In the genomic region with DNA sequence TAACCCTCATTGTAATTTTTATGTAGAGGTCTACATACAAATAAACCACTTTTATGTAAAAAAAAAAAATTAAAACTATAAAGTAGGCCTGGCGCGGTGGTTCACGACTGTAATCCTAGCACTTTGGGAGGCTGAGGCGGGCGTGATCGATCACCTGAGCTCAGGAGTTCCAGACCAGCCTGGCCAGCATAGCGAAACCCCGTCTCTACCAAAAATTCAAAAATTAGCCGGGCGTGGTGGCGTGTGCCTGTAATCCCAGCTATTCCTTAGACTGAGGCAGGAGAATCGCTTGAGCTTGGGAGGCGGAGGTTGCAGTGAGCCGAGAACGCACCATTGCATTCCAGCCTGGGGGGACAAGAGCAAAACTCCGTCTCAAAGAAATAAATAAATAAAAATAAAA, we compare ENCODE assay signal across 10 cellular contexts. TPM values are rescaled to one million over a fixed set of nuclear protein-coding genes. Genes with fewer than 3 reads are reported as not detected.
DNase-seq lines count a peak whose midpoint lies in the region; ATAC-seq and TF ChIP-seq lines count a peak whose summit lies in the region.
"Had no signal": no experiment of that assay in that cellular context is flagged by ENCODE, and none has a peak within 500 bp of the region (broad histone marks: within the 10 kb centered on the region; RNA-seq: fewer than 3 reads in every experiment).

No MANE protein-coding gene starts in this region.

- no peak overlapping the region for H3K18ac ChIP-seq in trophoblast cell (ENCODE audit: low read length)

- H3K27ac ChIP-seq in Panc1 (ENCODE audit: low read length) (peak overlapping the region; percentile 88), epithelial cell of prostate (peak overlapping the region; percentile 66), trophoblast cell (ENCODE audit: low read depth, low read length) (no peak overlapping the region)

- DNase-seq in Panc1 (ENCODE audit: low read depth, low spot score) (no peak), epithelial cell of prostate (ENCODE audit: low read depth, low spot score) (no peak), trophoblast cell (no peak), DMS 273 treated with DMSO at 0.1 percent for 48 hours (lab: John Stamatoyannopoulos, UW) (no peak)
- no peak for DNase-seq in stimulated activated CD4-positive, alpha-beta T cell treated with anti-CD3 and anti-CD28 coated beads, Interleukin-4, amount 100 ng/mL, for 1 hour

- H3K36me3 ChIP-seq in ES-I3 (ENCODE audit: insufficient read depth, low read length) (peaks cover 5% of the 10 kb centered on the region; the same call in 1 of the 2 replicates), Panc1 (ENCODE audit: control insufficient read depth, insufficient read depth, low read length) (peaks cover 10% of the 10 kb centered on the region), trophoblast cell (ENCODE audit: control insufficient read depth in 1 of 2, insufficient read depth in 2 of 2, low read length in 2 of 2) (peaks cover 7 to 8% of the 10 kb centered on the region in 2 experiments)

- H2BK12ac ChIP-seq in trophoblast cell (ENCODE audit: low read length) = no peak overlapping the region

- peaks cover 7% of the 10 kb centered on the region for H3K79me1 ChIP-seq in trophoblast cell (ENCODE audit: low read length)

- H3K79me2 ChIP-seq in trophoblast cell (ENCODE audit: control insufficient read depth, insufficient read depth, low read length, poor library complexity) = peaks cover 9% of the 10 kb centered on the region

- intact Hi-C loops in Panc1 (cut with micrococcal nuclease; ENCODE audit: unreplicated experiment) = no loop called here

- no peak overlapping the region for H3K14ac ChIP-seq in trophoblast cell (ENCODE audit: low read length)

- no peak overlapping the region for H2AK5ac ChIP-seq in trophoblast cell (ENCODE audit: low read length)

- no peaks in the 10 kb centered on the region for H3K27me3 ChIP-seq in Panc1 (ENCODE audit: control insufficient read depth, insufficient read depth, low read length)
- no peaks in the 10 kb centered on the region for H3K27me3 ChIP-seq in trophoblast cell (ENCODE audit: insufficient read depth, low read length)

- no peak for TF ChIP-seq CTCF in Panc1 (IDR thresholded peaks at IDR 0.05)

- H4K8ac ChIP-seq in trophoblast cell (ENCODE audit: low read depth, low read length) = peak overlapping the region; percentile 55

- H3K4me1 ChIP-seq in ES-I3 (ENCODE audit: insufficient read depth, low read length) = no peaks in the 10 kb centered on the region; the same call in 1 of the 2 replicates
- peaks cover 42% of the 10 kb centered on the region for H3K4me1 ChIP-seq in Panc1 (ENCODE audit: control insufficient read depth, insufficient read depth, low read length)
- H3K4me1 ChIP-seq in trophoblast cell (ENCODE audit: control insufficient read depth in 1 of 2, insufficient read depth in 2 of 2, low read length in 2 of 2) = peaks cover 4 to 10% of the 10 kb centered on the region in 2 experiments

- ATAC-seq in Panc1 (peak; percentile 6), HG02623 (IDR thresholded peaks at IDR 0.05; ENCODE audit: unreplicated experiment) (no peak), GM18861 (IDR thresholded peaks at IDR 0.05; ENCODE audit: unreplicated experiment) (no peak)

- POLR2A ChIA-PET in Panc1 (lab: Charles Lee) = interaction anchor here (0.6 to 1.0 kb wide), 3 partner anchors 13 to 20 kb away, joined by 3 to 5 read pairs (median 3); no protein-coding TSS in a partner anchor

- H2AFZ ChIP-seq in trophoblast cell (ENCODE audit: insufficient read depth, low read length, poor library complexity) = no peak overlapping the region

- in situ Hi-C loops in Panc1 (cut with HindIII; ENCODE audit: low pct_unique_long_range_greater_than_20kb, low sequenced_read_pairs) = no loop called here

- CTCF ChIA-PET in Panc1 (lab: Charles Lee) = interaction anchor here (1.2 kb wide), 1 partner anchor 29 kb away, joined by 6 read pairs; a partner anchor contains a TSS

- H3K9ac ChIP-seq in ES-I3 (ENCODE audit: low read depth, low read length) = peak overlapping the region; percentile 65
- no peak overlapping the region for H3K9ac ChIP-seq in trophoblast cell (ENCODE audit: low read length)

- H4K12ac ChIP-seq in trophoblast cell (ENCODE audit: low read depth, low read length) = no peak overlapping the region

- peak overlapping the region; percentile 67 to 85 for H3K4me3 ChIP-seq in Panc1 (ENCODE audit: low read depth in 2 of 2, low read length in 2 of 2)
- H3K4me3 ChIP-seq in trophoblast cell (ENCODE audit: low read depth, low read length) = no peak overlapping the region

- no peak overlapping the region for H4K91ac ChIP-seq in trophoblast cell (ENCODE audit: low read depth, low read length)

- no peak overlapping the region for H2BK5ac ChIP-seq in trophoblast cell (ENCODE audit: low read depth, low read length, poor library complexity)

- peak overlapping the region; percentile 48 for H3K4me2 ChIP-seq in trophoblast cell (ENCODE audit: low read length)

- no TSS peak for BruUV-seq in Panc1 (replicated peaks; lab: Mats Ljungman, UMichigan)

- no peak overlapping the region for H2BK120ac ChIP-seq in trophoblast cell (ENCODE audit: insufficient read depth, low read length, poor library complexity)

- WGBS in trophoblast cell (ENCODE audit: extremely low coverage, insufficient coverage, insufficient read length) = no CpG with 5 or more reads among the region's 16 CpGs

- H3K9me3 ChIP-seq in ES-I3 (ENCODE audit: control insufficient read depth, insufficient read depth, low read length) = no peaks in the 10 kb centered on the region
- no peaks in the 10 kb centered on the region for H3K9me3 ChIP-seq in Panc1 (ENCODE audit: control insufficient read depth, insufficient read depth, low read depth, low read length)
- H3K9me3 ChIP-seq in trophoblast cell (ENCODE audit: insufficient read depth, low read depth, low read length) = peaks cover 2% of the 10 kb centered on the region

- no peak overlapping the region for H3K23ac ChIP-seq in trophoblast cell (ENCODE audit: low read length)

- H3K4ac ChIP-seq in trophoblast cell (ENCODE audit: low read depth, low read length) = no peak overlapping the region

RNA-seq across cellular contexts. Expression of a gene that starts 0.8 kb away (rescaled TPM):
- total RNA-seq in Panc1 (2021; ENCODE audit: unreplicated experiment) = 19.5 TPM
- polyA plus RNA-seq in Panc1 (2012; ENCODE audit: insufficient read length) = 11.0 TPM
- 6.9 and 7.7 TPM in 2 replicates for polyA plus RNA-seq in trophoblast cell (2013)

RNA-seq across cellular contexts. Expression of a gene that starts 4.6 kb away (rescaled TPM):
- total RNA-seq in Panc1 (2021; ENCODE audit: unreplicated experiment) = 306 TPM
- 308 TPM for polyA plus RNA-seq in Panc1 (2012; ENCODE audit: insufficient read length)
- 349 TPM in 2 replicates for polyA plus RNA-seq in trophoblast cell (2013)

RNA-seq across cellular contexts. Expression of a gene that starts 4.8 kb away (rescaled TPM):
- 0.05 TPM for total RNA-seq in Panc1 (2021; ENCODE audit: unreplicated experiment)
- not detected for polyA plus RNA-seq in Panc1 (2012; ENCODE audit: insufficient read length)
- polyA plus RNA-seq in trophoblast cell (2013) = 0.01 TPM in 1 of 2 replicates, not detected in the other
- total RNA-seq: dermis microvascular lymphatic vessel endothelial cell, NCI-H460 had no signal

RNA-seq across cellular contexts. Expression of a gene that starts 28.6 kb away (rescaled TPM):
- total RNA-seq in Panc1 (2021; ENCODE audit: unreplicated experiment) = 58.5 TPM
- polyA plus RNA-seq in Panc1 (2012; ENCODE audit: insufficient read length) = 76.3 TPM
- 35.0 and 37.8 TPM in 2 replicates for polyA plus RNA-seq in trophoblast cell (2013)
